In genomic region chrX:86061407-86061806, GRCh38 we compare ENCODE assay signal across 8 cellular contexts.
"Had no signal": no experiment of that assay in that cellular context is flagged by ENCODE, and none has a peak within 500 bp of the region (broad histone marks: within the 10 kb centered on the region; RNA-seq: fewer than 3 reads in every experiment).

No MANE protein-coding gene starts in this region.

- DNase-seq: IMR-90, KBM-7, KG1 had no signal

- H3K9ac ChIP-seq: KMS-11 had no signal

- FAIRE-seq: HepG2, HTR-8/SVneo, K562 had no signal

- H3K4me3 ChIP-seq: K562 had no signal

- H3K4me2 ChIP-seq: KMS-11 had no signal

- ATAC-seq: HepG2, K562 had no signal

- H3K27ac ChIP-seq: HL-60, KMS-11 had no signal
